ENCODE assay signal across 8 cellular contexts in genomic region chr2:88265352-88265960, GRCh38.
A peak's percentile ranks its signal among the peaks of the same experiment; 100 is the strongest.
DNase-seq lines count a peak whose midpoint lies in the region; ATAC-seq and TF ChIP-seq lines count a peak whose summit lies in the region.

No MANE protein-coding gene starts in this region.

- H2AFZ ChIP-seq in HCT116 (ENCODE audit: low read depth, low read length, poor library complexity, severe bottlenecking), result peak overlapping the region; percentile 81

- no peak overlapping the region for H3K9ac ChIP-seq in HCT116 (ENCODE audit: low read length)

- no peak for TF ChIP-seq RAD21 in HCT116 (IDR thresholded peaks at IDR 0.05; ENCODE audit: low read depth)

- H4K20me1 ChIP-seq in HCT116 (ENCODE audit: insufficient read depth), result no peaks in the 10 kb centered on the region

- DNase-seq in EH (ENCODE audit: low read depth), result peak; percentile 38
- peak; percentile 79 for DNase-seq in HCT116 (ENCODE audit: low read depth, low spot score)
- DNase-seq in RWPE2 (ENCODE audit: low spot score), result no peak
- DNase-seq in islet precursor cell, result peak; percentile 67
- DNase-seq in NCI-H446 (lab: John Stamatoyannopoulos, UW), result no peak
- DNase-seq in NCI-H187 treated with DMSO at 0.1 percent for 48 hours (lab: John Stamatoyannopoulos, UW), result no peak

- H3K9me2 ChIP-seq in HCT116 (ENCODE audit: insufficient read depth), result no peaks in the 10 kb centered on the region

- H3K4me3 ChIP-seq in HCT116 (replicated peaks in 1 of 2; ENCODE audit: low read depth in 1 of 2, low read length in 2 of 2) (0 out of 4 replicates have a peak overlapping the region, but pooled peaks of 1 of the 2 experiments have one; percentile 7), RWPE2 (ENCODE audit: severe bottlenecking) (no peak overlapping the region)

- H3K36me3 ChIP-seq in HCT116 (ENCODE audit: control insufficient read depth in 1 of 2, insufficient read depth in 2 of 2, low read length in 2 of 2) (no peaks in the 10 kb centered on the region), RWPE2 (ENCODE audit: low read depth) (no peaks in the 10 kb centered on the region)

- TF ChIP-seq POLR2A in HCT116 (IDR thresholded peaks at IDR 0.05; ENCODE audit: borderline replicate concordance, extremely low read depth, insufficient read depth, insufficient read length), result no peak

- no peaks in the 10 kb centered on the region for H3K27me3 ChIP-seq in HCT116 (ENCODE audit: insufficient read depth, low read length)
- peaks cover 9% of the 10 kb centered on the region for H3K27me3 ChIP-seq in RWPE2 (ENCODE audit: insufficient read depth, poor library complexity, severe bottlenecking)

- H3K9me3 ChIP-seq in HCT116 (ENCODE audit: control insufficient read depth in 1 of 2, insufficient read depth in 1 of 2, low read depth in 1 of 2, low read length in 2 of 2) (no peaks in the 10 kb centered on the region), RWPE2 (ENCODE audit: severe bottlenecking) (no peaks in the 10 kb centered on the region)

- H3K4me1 ChIP-seq in HCT116 (ENCODE audit: control insufficient read depth in 1 of 2, insufficient read depth in 2 of 2, low read length in 2 of 2), result peaks cover 7 to 12% of the 10 kb centered on the region in 2 experiments; a peak in 3 of 4 replicates
- no peaks in the 10 kb centered on the region for H3K4me1 ChIP-seq in RWPE2 (ENCODE audit: insufficient read depth, poor library complexity, severe bottlenecking)

- BruUV-seq in HCT116 (replicated peaks; lab: Mats Ljungman, UMichigan), result no TSS peak

- peak overlapping the region; percentile 68 for H3K4me2 ChIP-seq in HCT116 (ENCODE audit: low read length)

- RAD21 ChIA-PET in HCT116 (lab: Charles Lee; ENCODE audit: low non-redundant PET in 1 of 2, low total read pairs in 2 of 2, uncharacterized antibody in 2 of 2, unreplicated experiment in 2 of 2), result no interaction called here

- intact Hi-C loops in HCT116 (cut with micrococcal nuclease), result no loop called here

- H3K79me2 ChIP-seq in HCT116 (ENCODE audit: insufficient read depth, low read length), result no peaks in the 10 kb centered on the region

- H3K27ac ChIP-seq in HCT116 (ENCODE audit: low read depth, low read length), result no peak overlapping the region
- no peak overlapping the region for H3K27ac ChIP-seq in RWPE2 (ENCODE audit: poor library complexity, severe bottlenecking)

- no peak for TF ChIP-seq CTCF in HCT116 (IDR thresholded peaks at IDR 0.05 in 2 of 3, conservative IDR thresholded peaks at IDR 0.05 in 1 of 3; ENCODE audit: borderline replicate concordance in 1 of 3, insufficient read depth in 1 of 3, low read depth in 2 of 3, low read length in 2 of 3)
- no peak for TF ChIP-seq CTCF in RWPE2 (IDR thresholded peaks at IDR 0.05; ENCODE audit: poor library complexity, severe bottlenecking)

- ATAC-seq in HCT116 (peak; percentile 94), RWPE2 (ENCODE audit: low read depth) (peak; percentile 42; the same call in 1 of the 3 replicates), HG03280 (IDR thresholded peaks at IDR 0.05; ENCODE audit: unreplicated experiment) (no peak), GM19351 (IDR thresholded peaks at IDR 0.05; ENCODE audit: unreplicated experiment) (no peak)

- CTCF ChIA-PET in HCT116 (lab: Charles Lee), result interaction anchor here (1.3 kb wide), 1 partner anchor 11 kb away, joined by 3 read pairs; no protein-coding TSS in a partner anchor

- POLR2A ChIA-PET in HCT116 (lab: Charles Lee), result no interaction called here

TF ChIP-seq in HCT116, 20 proteins besides CTCF, POLR2A, EP300 and RAD21:
- TF ChIP-seq EZH2 (IDR thresholded peaks at IDR 0.05), result no peak
- peak; percentile 58 for TF ChIP-seq SRF (IDR thresholded peaks at IDR 0.05; ENCODE audit: low read depth)
- TF ChIP-seq ELF1 (IDR thresholded peaks at IDR 0.05; ENCODE audit: borderline replicate concordance, low read depth), result no peak
- no peak for TF ChIP-seq EZH2phosphoT487 (IDR thresholded peaks at IDR 0.05; ENCODE audit: borderline replicate concordance)
- TF ChIP-seq SIN3A (IDR thresholded peaks at IDR 0.05; ENCODE audit: low read depth), result peak; percentile 27; the same call in 1 of the 2 replicates
- peak; percentile 74 for TF ChIP-seq SP1 (IDR thresholded peaks at IDR 0.05; ENCODE audit: low read depth)
- peak; percentile 50; the same call in 1 of the 2 replicates for TF ChIP-seq MAX (IDR thresholded peaks at IDR 0.05)
- no peak for TF ChIP-seq ZBTB33 (IDR thresholded peaks at IDR 0.05; ENCODE audit: extremely low read depth, insufficient replicate concordance, low read length)
- no peak for TF ChIP-seq YY1 (IDR thresholded peaks at IDR 0.05; ENCODE audit: extremely low read depth, insufficient replicate concordance, low read depth, low read length)
- no peak for TF ChIP-seq REST (IDR thresholded peaks at IDR 0.05; ENCODE audit: low read depth)
- 0 out of 2 replicates have a peak, but pooled peaks have one; percentile 46 for TF ChIP-seq EGR1 (IDR thresholded peaks at IDR 0.05; ENCODE audit: low read depth)
- peak; percentile 81; the same call in 1 of the 2 replicates for TF ChIP-seq CBX3 (IDR thresholded peaks at IDR 0.05; ENCODE audit: low read depth)
- TF ChIP-seq TCF7L2 (IDR thresholded peaks at IDR 0.05; ENCODE audit: borderline replicate concordance, extremely low read depth, insufficient read depth, insufficient read length), result peak; percentile 63
- peak; percentile 96 for TF ChIP-seq FOSL1 (IDR thresholded peaks at IDR 0.05; ENCODE audit: low read depth)
- TF ChIP-seq ZNF274 (IDR thresholded peaks at IDR 0.05; ENCODE audit: low read depth, low read length), result no peak
- TF ChIP-seq JUND (IDR thresholded peaks at IDR 0.05), result peak; percentile 96
- peak; percentile 54; the same call in 1 of the 2 replicates for TF ChIP-seq ATF3 (IDR thresholded peaks at IDR 0.05)
- TF ChIP-seq CEBPB (IDR thresholded peaks at IDR 0.05; ENCODE audit: low read depth), result peak; percentile 48; the same call in 1 of the 2 replicates
- TF ChIP-seq ZFX (IDR thresholded peaks at IDR 0.05), result no peak
- peak; percentile 27; the same call in 1 of the 2 replicates for TF ChIP-seq POLR2AphosphoS5 (IDR thresholded peaks at IDR 0.05; ENCODE audit: low read depth, low read length)

Comparison
In these comparisons a context has a peak if more than half of its experiments do, and no peak if none do; other contexts are left out.
1. DNase-seq: peak in EH (single experiment), HCT116 (single experiment) and islet precursor cell (single experiment); none in RWPE2 (single experiment), NCI-H446 (0 of 2) and NCI-H187 treated with DMSO at 0.1 percent for 48 hours (single experiment).
2. ATAC-seq: peak in HCT116 (single experiment) and RWPE2 (single experiment); none in HG03280 (single experiment) and GM19351 (single experiment).